ENCODE assay signal across 8 cellular contexts in the genomic region with DNA sequence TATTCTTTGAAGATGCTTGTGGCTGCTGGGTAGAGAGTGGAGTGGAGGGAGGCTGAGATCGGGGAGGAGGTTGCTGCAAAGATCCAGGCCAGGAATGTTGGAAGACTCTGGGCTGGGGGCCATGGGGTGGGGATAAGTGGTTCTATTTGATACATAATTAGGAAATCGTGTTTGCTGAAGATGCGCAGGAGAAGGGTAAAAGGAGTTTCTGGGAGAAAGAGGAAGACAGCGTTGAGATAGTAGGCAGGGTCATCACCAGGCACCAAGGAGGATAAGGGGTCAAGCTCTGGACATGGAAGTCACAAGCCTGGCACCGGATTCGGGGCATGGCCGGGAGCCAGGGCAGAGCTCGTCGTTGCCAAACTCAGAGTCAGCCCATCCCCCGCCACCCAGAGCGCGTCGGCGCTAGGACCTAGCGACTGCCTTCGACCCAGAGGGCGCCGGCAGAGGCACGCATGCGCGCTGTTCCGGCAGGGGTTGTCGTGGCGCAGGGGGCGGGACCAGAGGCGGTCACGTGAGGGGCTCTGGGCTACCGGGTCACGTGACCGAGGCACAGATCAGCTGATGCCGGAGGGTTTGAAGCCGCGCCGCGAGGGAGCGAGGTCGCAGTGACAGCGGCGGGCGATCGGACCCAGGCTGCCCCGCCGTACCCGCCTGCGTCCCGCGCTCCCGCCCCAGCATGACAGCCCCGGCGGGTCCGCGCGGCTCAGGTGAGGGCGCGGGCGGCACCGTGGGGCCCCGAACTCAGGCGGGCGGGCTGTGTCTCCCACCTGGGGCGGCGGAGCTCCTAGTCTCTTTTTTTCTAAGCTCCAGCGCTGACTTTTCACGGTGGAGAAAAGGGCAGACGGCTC. TPM values are rescaled to one million over a fixed set of nuclear protein-coding genes. Genes with fewer than 3 reads are reported as not detected.
DNase-seq lines count a peak whose midpoint lies in the region; TF ChIP-seq lines count a peak whose summit lies in the region.

A gene (plus strand): TSS at position 553 of the 851 bp plus-strand sequence. CDS start 127 bp downstream, at position 680.

- DNase-seq in EL (peak; percentile 97), H7 (peak; percentile 100), MG63 (peak; percentile 99), SHP77 (lab: John Stamatoyannopoulos, UW) (peak; percentile 94 to 98), fibroblast of the conjunctiva (ENCODE audit: low read depth) (peak; percentile 95), neural crest cell (ENCODE audit: low read depth, low spot score) (peak; percentile 100)
- peak; percentile 100 for DNase-seq in activated effector memory CD4-positive, alpha-beta T cell treated with anti-CD3 and anti-CD28 coated beads, Interleukin-2, amount 50 U/mL, for 16 hours

- H3K27ac ChIP-seq in stomach smooth muscle (ENCODE audit: low read length), result peak within 1 kb of the TSS; percentile 58

- no peaks in the 10 kb centered on the region for H3K27me3 ChIP-seq in H7 (ENCODE audit: control insufficient read depth, insufficient read depth, low read length)
- H3K27me3 ChIP-seq in MG63, result no peaks in the 10 kb centered on the region
- no peaks in the 10 kb centered on the region for H3K27me3 ChIP-seq in stomach smooth muscle (ENCODE audit: control insufficient read depth in 1 of 2, insufficient read depth in 2 of 2, low read length in 2 of 2)

- H3K36me3 Mint-ChIP-seq in neural crest cell (ENCODE audit: low read depth), result peaks cover 4% of the 10 kb centered on the region

- H3K27ac Mint-ChIP-seq in neural crest cell (ENCODE audit: unreplicated experiment), result peak within 1 kb of the TSS; percentile 27

- peaks cover 26% of the 10 kb centered on the region for H3K4me1 ChIP-seq in stomach smooth muscle (ENCODE audit: control insufficient read depth, insufficient read depth, low read length)

- H3K9me3 Mint-ChIP-seq in neural crest cell, result no peaks in the 10 kb centered on the region

- peaks cover 2% of the 10 kb centered on the region for H3K36me3 ChIP-seq in H7 (replicated peaks; ENCODE audit: control insufficient read depth, insufficient read depth, low read length)
- H3K36me3 ChIP-seq in MG63, result peaks cover 8% of the 10 kb centered on the region
- peaks cover 0 to 13% of the 10 kb centered on the region in 2 donors for H3K36me3 ChIP-seq in stomach smooth muscle (ENCODE audit: control insufficient read depth in 2 of 2, insufficient read depth in 2 of 2, low read length in 2 of 2)

- H3K4me3 ChIP-seq in H7 (ENCODE audit: insufficient read depth, low read depth, low read length) (peak within 1 kb of the TSS; percentile 57), MG63 (peak within 1 kb of the TSS; percentile 63), stomach smooth muscle (ENCODE audit: low read length in 2 of 2) (peak within 1 kb of the TSS; percentile 54 to 84)

- TF ChIP-seq CTCF in neural crest cell (conservative IDR thresholded peaks at IDR 0.05), result no peak

- H3K4me3 Mint-ChIP-seq in neural crest cell, result peak within 1 kb of the TSS; percentile 90

- H3K9me3 ChIP-seq in MG63, result no peaks in the 10 kb centered on the region
- H3K9me3 ChIP-seq in stomach smooth muscle (ENCODE audit: control insufficient read depth in 2 of 2, low read length in 2 of 2), result no peaks in the 10 kb centered on the region

- peaks cover 5% of the 10 kb centered on the region for H3K27me3 Mint-ChIP-seq in neural crest cell (ENCODE audit: low read depth)

- peak within 1 kb of the TSS; percentile 71 to 79 for H3K9ac ChIP-seq in stomach smooth muscle (ENCODE audit: low read length in 2 of 2)

- peaks cover 22% of the 10 kb centered on the region for H3K4me1 Mint-ChIP-seq in neural crest cell

RNA-seq across cellular contexts. Expression of the gene that starts here (rescaled TPM):
- total RNA-seq in H7 (2014; rRNA removed; shearing (Covaris generic)), result 6.8 and 6.9 TPM in 2 replicates
- total RNA-seq in MG63 (2014; rRNA removed; shearing (Covaris generic); ENCODE audit: low replicate concordance), result 6.4 and 10.3 TPM in 2 replicates
- total RNA-seq in neural crest cell, result 24.4 and 26.7 TPM in 2 replicates

Comparison
In these comparisons a context has a peak if more than half of its experiments do, and no peak if none do; other contexts are left out.
1. Peak in every context shown above with its lines: DNase-seq, H3K4me3 ChIP-seq and H3K27ac ChIP-seq.